Comparison of ENCODE assay signal across 10 cellular contexts in genomic region chr5:110054240-110054639, GRCh38.
DNase-seq lines count a peak whose midpoint lies in the region; ATAC-seq and TF ChIP-seq lines count a peak whose summit lies in the region.
"Had no signal": no experiment of that assay in that cellular context is flagged by ENCODE, and none has a peak within 500 bp of the region (broad histone marks: within the 10 kb centered on the region; RNA-seq: fewer than 3 reads in every experiment).

No MANE protein-coding gene starts in this region.

- in situ Hi-C loops in SK-MEL-5 (cut with HindIII; ENCODE audit: low pct_unique_long_range_greater_than_20kb, low sequenced_read_pairs), result no loop called here

- ATAC-seq in GM19438 (IDR thresholded peaks at IDR 0.05; ENCODE audit: low read depth, unreplicated experiment), result peak; percentile 85

- no peaks in the 10 kb centered on the region for H3K27me3 ChIP-seq in kidney epithelial cell (ENCODE audit: control insufficient read depth, insufficient read depth, low read length)

- H3K4me3 ChIP-seq in kidney epithelial cell (ENCODE audit: low read depth, low read length), result no peak overlapping the region
- H3K4me3 ChIP-seq: skin epidermis had no signal

- peak; percentile 15 for TF ChIP-seq CTCF in C4-2B (conservative IDR thresholded peaks at IDR 0.05)
- peak; percentile 26 for TF ChIP-seq CTCF in kidney epithelial cell (IDR thresholded peaks at IDR 0.05; ENCODE audit: insufficient read depth, low read length, poor library complexity, severe bottlenecking)

- H3K36me3 ChIP-seq in kidney epithelial cell (ENCODE audit: control insufficient read depth, insufficient read depth, low read length), result no peaks in the 10 kb centered on the region

- peak; percentile 58 for DNase-seq in HT-29 (ENCODE audit: low spot score)
- DNase-seq in SK-MEL-5 (ENCODE audit: low read depth, low spot score), result peak; percentile 50
- peak; percentile 48 for DNase-seq in activated naive CD4-positive, alpha-beta T cell treated with Interleukin-2 at 50 U/mL for 16 hours
- peak; percentile 23 for DNase-seq in kidney epithelial cell (ENCODE audit: low read depth)
- peak; percentile 16 to 28 for DNase-seq in stimulated activated CD8-positive, alpha-beta memory T cell treated with anti-CD3 and anti-CD28 coated beads, Interleukin-4, amount 100 ng/mL, for 4 hours (ENCODE audit: low read depth in 2 of 2, low spot score in 1 of 2)
- no peak for DNase-seq in NCI-H526 (lab: John Stamatoyannopoulos, UW)

- no peak overlapping the region for H3K27ac ChIP-seq in C4-2B
- H3K27ac ChIP-seq: HL-60 had no signal

Comparison
In these comparisons a context has a peak if more than half of its experiments do, and no peak if none do; other contexts are left out.
1. DNase-seq: peak in HT-29 (single experiment), SK-MEL-5 (single experiment), activated naive CD4-positive, alpha-beta T cell treated with Interleukin-2 at 50 U/mL for 16 hours (single experiment), kidney epithelial cell (single experiment) and stimulated activated CD8-positive, alpha-beta memory T cell treated with anti-CD3 and anti-CD28 coated beads, Interleukin-4, amount 100 ng/mL, for 4 hours (2 of 2); none in NCI-H526 (0 of 2).